1 cellular context compared by ENCODE assay signal in the genomic region with DNA sequence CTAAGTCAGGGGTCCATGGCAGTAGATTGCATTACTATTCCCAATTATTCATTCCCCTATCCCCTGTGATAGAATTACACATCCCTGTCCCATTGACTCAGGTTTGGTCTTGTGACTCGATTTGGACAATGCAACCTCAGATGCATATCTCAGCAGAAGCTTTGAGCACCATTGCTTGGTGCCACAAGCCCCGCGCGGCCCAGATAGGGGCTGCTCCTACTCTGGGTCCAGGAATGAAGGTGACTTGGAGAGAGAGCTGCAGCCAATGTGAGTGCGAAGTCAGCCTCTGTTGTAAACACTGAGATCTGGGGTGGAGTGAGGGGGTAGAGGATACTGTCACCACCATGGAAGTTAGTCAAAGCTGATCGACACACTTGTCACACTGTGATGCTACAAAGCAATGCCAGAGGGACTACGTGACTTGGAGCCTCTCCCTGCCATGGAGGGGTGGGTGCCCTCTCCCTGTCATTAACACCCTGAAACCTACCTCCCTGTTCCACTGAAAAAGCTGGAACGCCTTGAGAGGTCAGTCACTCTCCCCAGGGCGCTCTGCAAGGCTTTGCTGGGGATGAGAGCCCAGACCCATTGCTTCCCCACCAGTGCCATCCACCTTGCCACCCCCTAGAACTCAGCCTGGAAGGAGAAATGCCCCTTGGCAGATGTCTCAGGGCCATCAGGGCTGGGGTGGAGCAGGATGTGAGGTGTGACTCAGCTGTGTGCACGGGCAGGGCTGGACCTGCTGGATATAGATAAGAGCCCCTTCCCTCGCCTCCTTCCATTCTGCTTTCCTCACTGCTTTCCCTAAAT.
TF ChIP-seq lines count a peak whose summit lies in the region.

No MANE protein-coding gene starts in this region.

TF ChIP-seq in HepG2, 621 proteins besides CTCF, POLR2A, EP300 and RAD21:
- TF ChIP-seq ZBTB25 (CRISPR knock-in tag; IDR thresholded peaks at IDR 0.05) (no peak), ZNF253 (CRISPR knock-in tag; IDR thresholded peaks at IDR 0.05; ENCODE audit: borderline replicate concordance) (no peak), ESRRA (CRISPR knock-in tag; IDR thresholded peaks at IDR 0.05; ENCODE audit: low read depth) (no peak), REL (CRISPR knock-in tag; conservative IDR thresholded peaks at IDR 0.05) (no peak), MYC (CRISPR knock-in tag; IDR thresholded peaks at IDR 0.05; ENCODE audit: borderline replicate concordance) (no peak), ZNF747 (CRISPR knock-in tag; IDR thresholded peaks at IDR 0.05; ENCODE audit: borderline replicate concordance) (no peak), NFRKB (IDR thresholded peaks at IDR 0.05) (no peak), NKX3-1 (CRISPR knock-in tag; IDR thresholded peaks at IDR 0.05) (no peak), EHMT2 (IDR thresholded peaks at IDR 0.05; ENCODE audit: borderline replicate concordance, low read depth, low read length) (no peak), MBNL3 (CRISPR knock-in tag; conservative IDR thresholded peaks at IDR 0.05) (no peak), ZNF256 (CRISPR knock-in tag; conservative IDR thresholded peaks at IDR 0.05) (no peak), ZNF652 (CRISPR knock-in tag; IDR thresholded peaks at IDR 0.05; ENCODE audit: borderline replicate concordance, low read depth) (no peak), ZMYM2 (CRISPR knock-in tag; IDR thresholded peaks at IDR 0.05) (no peak), STAT6 (CRISPR knock-in tag; IDR thresholded peaks at IDR 0.05; ENCODE audit: borderline replicate concordance) (no peak)
- TF ChIP-seq, protein P1, sequence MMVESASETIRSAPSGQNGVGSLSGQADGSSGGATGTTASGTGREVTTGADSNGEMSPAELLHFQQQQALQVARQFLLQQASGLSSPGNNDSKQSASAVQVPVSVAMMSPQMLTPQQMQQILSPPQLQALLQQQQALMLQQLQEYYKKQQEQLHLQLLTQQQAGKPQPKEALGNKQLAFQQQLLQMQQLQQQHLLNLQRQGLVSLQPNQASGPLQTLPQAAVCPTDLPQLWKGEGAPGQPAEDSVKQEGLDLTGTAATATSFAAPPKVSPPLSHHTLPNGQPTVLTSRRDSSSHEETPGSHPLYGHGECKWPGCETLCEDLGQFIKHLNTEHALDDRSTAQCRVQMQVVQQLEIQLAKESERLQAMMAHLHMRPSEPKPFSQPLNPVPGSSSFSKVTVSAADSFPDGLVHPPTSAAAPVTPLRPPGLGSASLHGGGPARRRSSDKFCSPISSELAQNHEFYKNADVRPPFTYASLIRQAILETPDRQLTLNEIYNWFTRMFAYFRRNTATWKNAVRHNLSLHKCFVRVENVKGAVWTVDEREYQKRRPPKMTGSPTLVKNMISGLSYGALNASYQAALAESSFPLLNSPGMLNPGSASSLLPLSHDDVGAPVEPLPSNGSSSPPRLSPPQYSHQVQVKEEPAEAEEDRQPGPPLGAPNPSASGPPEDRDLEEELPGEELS (CRISPR knock-in tag; IDR thresholded peaks at IDR 0.05): no peak
TF ChIP-seq in HepG2: peak in this region for 0.
